20 cellular contexts compared by ENCODE assay signal in the genomic region with DNA sequence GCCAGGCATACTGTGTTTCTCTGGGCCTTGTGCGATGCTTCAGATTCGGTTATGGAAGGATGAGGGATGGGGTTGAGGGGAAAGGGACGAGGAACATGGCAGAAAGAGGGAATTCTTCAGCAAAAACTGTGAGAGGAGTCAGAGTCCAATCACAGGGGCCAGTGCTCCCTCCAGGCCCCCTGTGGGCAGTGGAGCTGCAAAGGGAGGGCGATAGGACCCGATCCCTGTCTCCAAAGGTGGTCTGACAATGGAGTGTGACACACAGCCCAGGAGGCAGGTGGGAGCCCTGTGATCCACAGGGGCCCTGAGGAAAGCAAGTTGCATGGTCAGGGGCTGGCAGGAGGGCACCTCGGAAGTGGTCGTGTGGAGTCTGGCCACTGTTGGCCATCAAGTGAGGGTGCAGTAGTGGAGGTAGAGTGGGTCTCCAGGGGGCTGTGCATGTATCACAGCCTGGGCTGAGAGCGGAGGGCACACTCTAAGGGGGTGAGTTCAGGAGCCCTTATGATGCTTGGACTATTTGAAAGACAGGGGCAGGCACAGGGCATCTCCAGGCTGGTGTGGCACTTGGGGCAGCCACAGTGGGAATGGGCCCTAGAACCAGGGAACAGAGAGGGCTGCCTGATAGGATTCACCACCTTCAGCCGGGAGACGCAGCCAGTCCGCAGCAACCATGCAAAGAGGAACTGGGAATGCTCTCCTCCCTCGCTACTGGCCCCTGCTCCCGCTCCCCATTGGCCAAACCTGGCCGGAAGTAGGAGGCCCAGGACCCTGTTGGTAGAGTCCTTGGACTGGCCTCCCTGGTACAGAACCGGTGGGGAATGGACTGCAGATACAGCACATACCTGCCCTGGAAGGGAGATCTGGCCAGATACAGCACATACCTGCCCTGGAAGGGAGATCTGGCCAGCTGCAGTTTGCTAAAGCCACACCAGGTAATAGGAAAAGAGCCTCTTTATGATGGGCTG.
DNase-seq lines count a peak whose midpoint lies in the region; ATAC-seq, FAIRE-seq and TF ChIP-seq lines count a peak whose summit lies in the region.
"Had no signal": no experiment of that assay in that cellular context is flagged by ENCODE, and none has a peak within 500 bp of the region (broad histone marks: within the 10 kb centered on the region; RNA-seq: fewer than 3 reads in every experiment).

No MANE protein-coding gene starts in this region.

- H3K9me3 ChIP-seq in AG04450 (ENCODE audit: control insufficient read depth, insufficient read depth, low read length), result peaks cover 3% of the 10 kb centered on the region; the same call in 1 of the 2 replicates
- H3K9me3 ChIP-seq in RWPE2 (ENCODE audit: severe bottlenecking), result no peaks in the 10 kb centered on the region
- no peaks in the 10 kb centered on the region for H3K9me3 ChIP-seq in pancreas
- 0 out of 2 replicates have a peak, but pooled peaks cover 3% of the 10 kb centered on the region for H3K9me3 ChIP-seq in SJCRH30 (replicated peaks)
- no peaks in the 10 kb centered on the region for H3K9me3 ChIP-seq in smooth muscle cell (replicated peaks; ENCODE audit: low read depth)

- H3K4me1 ChIP-seq in RWPE2 (ENCODE audit: insufficient read depth, poor library complexity, severe bottlenecking), result no peaks in the 10 kb centered on the region
- H3K4me1 ChIP-seq in pancreas, result peaks cover 13 to 37% (median 20%) of the 10 kb centered on the region in 3 donors
- H3K4me1 ChIP-seq in SJCRH30, result no peaks in the 10 kb centered on the region
- no peaks in the 10 kb centered on the region for H3K4me1 ChIP-seq in smooth muscle cell (ENCODE audit: low read depth)

- POLR2A ChIA-PET in AG04450 (lab: Yijun Ruan, JAX), result no interaction called here

- no peak overlapping the region for H2AFZ ChIP-seq in smooth muscle cell (ENCODE audit: low read depth)

- no peak overlapping the region for H3K4me3 Mint-ChIP-seq in activated T-helper 1 cell treated with anti-CD3 and anti-CD28 coated beads, Interleukin-12 subunit alpha, Interleukin-12 subunit beta, Interleukin-2, Interleukin-4 antibody, amounts not matched to agents 30 ng/mL and 10 ng/mL and 1 ng/mL, durations not matched to agents 14 hours and 24 hours and 36 hours
- H3K4me3 Mint-ChIP-seq: activated naive CD4-positive, alpha-beta T cell treated with anti-CD3 and anti-CD28 coated beads, Interleukin-2, amount 50 U/mL, for 24 hours; brain had no signal

- H3K27me3 ChIP-seq in AG04450 (ENCODE audit: control insufficient read depth, insufficient read depth, low read length) (no peaks in the 10 kb centered on the region), RWPE2 (ENCODE audit: insufficient read depth, poor library complexity, severe bottlenecking) (no peaks in the 10 kb centered on the region), pancreas (no peaks in the 10 kb centered on the region), SJCRH30 (peaks cover 11% of the 10 kb centered on the region; the same call in 1 of the 2 replicates), smooth muscle cell (ENCODE audit: low read depth) (no peaks in the 10 kb centered on the region)
- H3K27me3 ChIP-seq: heart right ventricle had no signal

- intact Hi-C loops in pancreas (cut with DNase I), result no loop called here
- intact Hi-C loops in activated T-helper 1 cell treated with anti-CD3 and anti-CD28 coated beads, Interleukin-12 subunit alpha, Interleukin-12 subunit beta, Interleukin-2, Interleukin-4 antibody, amounts not matched to agents 30 ng/mL and 10 ng/mL and 1 ng/mL, durations not matched to agents 14 hours and 24 hours and 36 hours (cut with micrococcal nuclease), result no loop called here

- no peak for DNase-seq in AG04450 (ENCODE audit: low read depth, low spot score)
- DNase-seq in RWPE2 (ENCODE audit: low spot score), result no peak
- DNase-seq in iPS-NIHi11 (ENCODE audit: low spot score), result peak; percentile 4
- DNase-seq in pancreas, result peak in 2 of 6 donors; percentile 9 to 50
- no peak for DNase-seq in SJCRH30
- no peak for DNase-seq in smooth muscle cell (lab: John Stamatoyannopoulos, UW; ENCODE audit: unreplicated experiment)
- DNase-seq in activated T-helper 1 cell treated with anti-CD3 and anti-CD28 coated beads, Interleukin-12 subunit alpha, Interleukin-12 subunit beta, Interleukin-2, Interleukin-4 antibody, amounts not matched to agents 30 ng/mL and 10 ng/mL and 1 ng/mL, durations not matched to agents 14 hours and 24 hours and 36 hours (ENCODE audit: low spot score), result no peak
- DNase-seq in AG08395 (ENCODE audit: low spot score), result no peak
- DNase-seq: activated CD4-positive, CD25-positive, alpha-beta regulatory T cell treated with anti-CD3 and anti-CD28 coated beads, Interleukin-2, amount 50 U/mL, for 72 hours; activated T-cell treated with anti-CD3 and anti-CD28 coated beads for 4 hours; AML-193; GDM1; heart right ventricle; kidney glomerular epithelial cell; NCI-H1694 treated with DMSO at 0.1 percent for 48 hours; NCI-H446 treated with DMSO at 0.1 percent for 48 hours had no signal

- H3K9me3 Mint-ChIP-seq in activated T-helper 1 cell treated with anti-CD3 and anti-CD28 coated beads, Interleukin-12 subunit alpha, Interleukin-12 subunit beta, Interleukin-2, Interleukin-4 antibody, amounts not matched to agents 30 ng/mL and 10 ng/mL and 1 ng/mL, durations not matched to agents 14 hours and 24 hours and 36 hours, result no peaks in the 10 kb centered on the region
- H3K9me3 Mint-ChIP-seq: activated naive CD4-positive, alpha-beta T cell treated with anti-CD3 and anti-CD28 coated beads, Interleukin-2, amount 50 U/mL, for 24 hours; brain had no signal

- no peaks in the 10 kb centered on the region for H3K36me3 ChIP-seq in RWPE2 (ENCODE audit: low read depth)
- H3K36me3 ChIP-seq in pancreas, result no peaks in the 10 kb centered on the region
- H3K36me3 ChIP-seq in SJCRH30, result no peaks in the 10 kb centered on the region
- H3K36me3 ChIP-seq in smooth muscle cell (ENCODE audit: low read depth), result no peaks in the 10 kb centered on the region

- H3F3A ChIP-seq in smooth muscle cell (ENCODE audit: low read depth), result no peaks in the 10 kb centered on the region

- no peak for ATAC-seq in RWPE2 (ENCODE audit: low read depth)
- peak in 1 of 4 donors; percentile 3 for ATAC-seq in pancreas
- ATAC-seq: HCT116, Right ventricle myocardium inferior had no signal

- H3K27me3 Mint-ChIP-seq in activated T-helper 1 cell treated with anti-CD3 and anti-CD28 coated beads, Interleukin-12 subunit alpha, Interleukin-12 subunit beta, Interleukin-2, Interleukin-4 antibody, amounts not matched to agents 30 ng/mL and 10 ng/mL and 1 ng/mL, durations not matched to agents 14 hours and 24 hours and 36 hours (ENCODE audit: insufficient read depth), result no peaks in the 10 kb centered on the region
- H3K27me3 Mint-ChIP-seq: brain had no signal

- no peaks in the 10 kb centered on the region for H3K79me2 ChIP-seq in smooth muscle cell (ENCODE audit: low read depth)

- CTCF ChIA-PET in AG04450 (lab: Charles Lee), result no interaction called here

- FAIRE-seq in pancreas (lab: Jason Lieb, UNC), result no peak

- TF ChIP-seq CTCF in AG04450 (IDR thresholded peaks at IDR 0.05; ENCODE audit: low read depth, low read length), result no peak
- TF ChIP-seq CTCF in RWPE2 (IDR thresholded peaks at IDR 0.05; ENCODE audit: poor library complexity, severe bottlenecking), result no peak
- TF ChIP-seq CTCF in pancreas (IDR thresholded peaks at IDR 0.05), result no peak
- no peak for TF ChIP-seq CTCF in smooth muscle cell (IDR thresholded peaks at IDR 0.05; ENCODE audit: borderline replicate concordance, insufficient read depth, poor library complexity, severe bottlenecking)

- H3K27ac Mint-ChIP-seq in activated T-helper 1 cell treated with anti-CD3 and anti-CD28 coated beads, Interleukin-12 subunit alpha, Interleukin-12 subunit beta, Interleukin-2, Interleukin-4 antibody, amounts not matched to agents 30 ng/mL and 10 ng/mL and 1 ng/mL, durations not matched to agents 14 hours and 24 hours and 36 hours, result no peak overlapping the region
- H3K27ac Mint-ChIP-seq: activated naive CD4-positive, alpha-beta T cell treated with anti-CD3 and anti-CD28 coated beads, Interleukin-2, amount 50 U/mL, for 24 hours; brain had no signal

- no peaks in the 10 kb centered on the region for H4K20me1 ChIP-seq in smooth muscle cell (ENCODE audit: low read depth)

- H3K4me3 ChIP-seq in AG04450 (ENCODE audit: low read depth, low read length), result no peak overlapping the region
- H3K4me3 ChIP-seq in RWPE2 (ENCODE audit: severe bottlenecking), result no peak overlapping the region
- H3K4me3 ChIP-seq in pancreas, result no peak overlapping the region
- H3K4me3 ChIP-seq in SJCRH30, result no peak overlapping the region
- no peak overlapping the region for H3K4me3 ChIP-seq in smooth muscle cell
- H3K4me3 ChIP-seq: heart right ventricle had no signal

- no peak overlapping the region for H3K4me2 ChIP-seq in smooth muscle cell

- no peaks in the 10 kb centered on the region for H3K36me3 Mint-ChIP-seq in activated T-helper 1 cell treated with anti-CD3 and anti-CD28 coated beads, Interleukin-12 subunit alpha, Interleukin-12 subunit beta, Interleukin-2, Interleukin-4 antibody, amounts not matched to agents 30 ng/mL and 10 ng/mL and 1 ng/mL, durations not matched to agents 14 hours and 24 hours and 36 hours (ENCODE audit: low read depth)
- H3K36me3 Mint-ChIP-seq: activated naive CD4-positive, alpha-beta T cell treated with anti-CD3 and anti-CD28 coated beads, Interleukin-2, amount 50 U/mL, for 24 hours had no signal

- peak overlapping the region; percentile 83 for H3K27ac ChIP-seq in AG04450 (ENCODE audit: low read depth, low read length)
- H3K27ac ChIP-seq in RWPE2 (ENCODE audit: poor library complexity, severe bottlenecking), result peak overlapping the region; percentile 14
- peak overlapping the region; percentile 46 to 85 (median 79) for H3K27ac ChIP-seq in pancreas
- no peak overlapping the region for H3K27ac ChIP-seq in SJCRH30
- no peak overlapping the region for H3K27ac ChIP-seq in smooth muscle cell (ENCODE audit: low read depth)
- H3K27ac ChIP-seq: heart right ventricle had no signal

- H3K4me1 Mint-ChIP-seq in activated T-helper 1 cell treated with anti-CD3 and anti-CD28 coated beads, Interleukin-12 subunit alpha, Interleukin-12 subunit beta, Interleukin-2, Interleukin-4 antibody, amounts not matched to agents 30 ng/mL and 10 ng/mL and 1 ng/mL, durations not matched to agents 14 hours and 24 hours and 36 hours (ENCODE audit: low read depth), result no peaks in the 10 kb centered on the region
- H3K4me1 Mint-ChIP-seq: activated naive CD4-positive, alpha-beta T cell treated with anti-CD3 and anti-CD28 coated beads, Interleukin-2, amount 50 U/mL, for 24 hours; brain had no signal

- no peak overlapping the region for H3K9ac ChIP-seq in smooth muscle cell (ENCODE audit: low read depth)

- WGBS in pancreas, 2 donors, result 92 to 95% methylated on average over 15 of the region's 15 CpGs
- 91% methylated on average over 15 of the region's 15 CpGs for WGBS in smooth muscle cell (ENCODE audit: low lambda C conversion rate)

Comparison
In these comparisons a context has a peak if more than half of its experiments do, and no peak if none do; other contexts are left out.
1. H3K27ac ChIP-seq: peak in AG04450 (single experiment), RWPE2 (single experiment) and pancreas (4 of 4); none in SJCRH30 (single experiment) and smooth muscle cell (single experiment).